In the genomic region with DNA sequence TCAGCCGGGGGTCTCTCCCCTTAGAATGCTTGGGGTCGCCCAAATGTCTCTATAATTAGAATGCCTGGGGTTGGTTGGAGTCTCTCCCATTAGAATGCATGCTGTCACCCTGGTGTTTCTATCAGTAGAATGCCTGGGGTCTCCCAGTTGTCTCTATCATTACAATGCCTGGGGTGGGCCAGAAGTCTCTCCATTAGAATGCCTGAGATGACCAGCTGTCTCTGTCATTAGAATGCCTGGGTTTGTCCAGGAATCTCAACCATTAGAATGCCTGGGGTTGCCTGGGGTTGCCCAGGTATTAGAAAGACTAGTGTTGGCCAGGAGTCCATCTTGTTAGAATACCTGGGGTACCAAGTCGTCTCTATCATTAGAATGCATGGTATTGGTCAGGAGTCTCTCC, we compare ENCODE assay signal across 18 cellular contexts. TPM values are rescaled to one million over a fixed set of nuclear protein-coding genes. Genes with fewer than 3 reads are reported as not detected.
DNase-seq lines count a peak whose midpoint lies in the region; ATAC-seq and TF ChIP-seq lines count a peak whose summit lies in the region.
"Had no signal": no experiment of that assay in that cellular context is flagged by ENCODE, and none has a peak within 500 bp of the region (broad histone marks: within the 10 kb centered on the region; RNA-seq: fewer than 3 reads in every experiment).

No MANE protein-coding gene starts in this region.

- peaks cover 31 to 60% of the 10 kb centered on the region in 2 donors for H3K27me3 Mint-ChIP-seq in CD8-positive, alpha-beta memory T cell

- intact Hi-C loops in sciatic nerve (cut with DNase I) (no loop called here), spleen (cut with DNase I; ENCODE audit: low total_unique reads) (no loop called here)

- H3K9ac ChIP-seq in MM.1S (ENCODE audit: low read length) = no peak overlapping the region
- H3K9ac ChIP-seq: BLaER1 had no signal

- H3K9me3 ChIP-seq in MM.1S (replicated peaks; ENCODE audit: insufficient read depth, low read length) (no peaks in the 10 kb centered on the region), spleen (peaks cover 0 to 45% (median 21%) of the 10 kb centered on the region in 8 donors)
- H3K9me3 ChIP-seq in CD8-positive, alpha-beta memory T cell (ENCODE audit: low read length) = no peaks in the 10 kb centered on the region

- H3K27me3 ChIP-seq in MM.1S (replicated peaks; ENCODE audit: insufficient read depth, low read length) (no peaks in the 10 kb centered on the region), spleen (replicated peaks in 1 of 7) (peaks cover 0 to 58% (median 0%) of the 10 kb centered on the region in 7 donors)
- peaks cover 3% of the 10 kb centered on the region for H3K27me3 ChIP-seq in CD8-positive, alpha-beta memory T cell (ENCODE audit: insufficient read depth, low read length, poor library complexity, severe bottlenecking)
- H3K27me3 ChIP-seq: BLaER1 had no signal

- H3K9me2 ChIP-seq in MM.1S (replicated peaks; ENCODE audit: insufficient read depth, low read length) = no peaks in the 10 kb centered on the region

- peaks cover 30% of the 10 kb centered on the region for H3F3A ChIP-seq in MM.1S (ENCODE audit: insufficient read depth, low read length)

- H3K79me2 ChIP-seq in MM.1S (ENCODE audit: low read length) = no peaks in the 10 kb centered on the region

- CTCF ChIA-PET in CD8-positive, alpha-beta memory T cell (lab: Charles Lee) = no interaction called here

- H3K4me1 ChIP-seq in MM.1S (ENCODE audit: low read length) (peaks cover 76% of the 10 kb centered on the region), spleen (no peaks in the 10 kb centered on the region)
- no peaks in the 10 kb centered on the region for H3K4me1 ChIP-seq in CD8-positive, alpha-beta memory T cell (ENCODE audit: insufficient read depth, low read length)
- H3K4me1 ChIP-seq: BLaER1 had no signal

- POLR2A ChIA-PET in CD8-positive, alpha-beta memory T cell (lab: Charles Lee) = no interaction called here

- DNase-seq in MM.1S (no peak), myocyte (ENCODE audit: low read depth) (peak; percentile 69), sciatic nerve (ENCODE audit: low spot score) (peak; percentile 2), spleen (no peak)
- no peak for DNase-seq in CD8-positive, alpha-beta memory T cell
- DNase-seq: Calu3; CD4-positive, alpha-beta T cell; COR-L47; DMS53; DMS79 treated with DMSO at 0.1 percent for 48 hours; GF-D8; H9 had no signal

- no peak overlapping the region for H3K4me3 Mint-ChIP-seq in CD8-positive, alpha-beta memory T cell
- H3K4me3 Mint-ChIP-seq: B cell; CD4-positive, alpha-beta T cell; GM23338; H9 had no signal

- no peaks in the 10 kb centered on the region for H3K4me1 Mint-ChIP-seq in CD8-positive, alpha-beta memory T cell
- H3K4me1 Mint-ChIP-seq: B cell, GM23338 had no signal

- H3K4me3 ChIP-seq in MM.1S (ENCODE audit: low read length) = no peak overlapping the region
- no peak overlapping the region for H3K4me3 ChIP-seq in spleen
- H3K4me3 ChIP-seq in CD8-positive, alpha-beta memory T cell (ENCODE audit: low read length) = no peak overlapping the region
- H3K4me3 ChIP-seq: BLaER1, GM23338 had no signal

- H3K36me3 ChIP-seq in MM.1S (replicated peaks; ENCODE audit: insufficient read depth, low read length) (no peaks in the 10 kb centered on the region), spleen (no peaks in the 10 kb centered on the region)
- H3K36me3 ChIP-seq in CD8-positive, alpha-beta memory T cell (ENCODE audit: insufficient read depth, low read length) = no peaks in the 10 kb centered on the region
- H3K36me3 ChIP-seq: BLaER1 had no signal

- H3K4me2 ChIP-seq in MM.1S (ENCODE audit: low read depth, low read length) = peak overlapping the region; percentile 12; the same call in 1 of the 2 replicates
- H3K4me2 ChIP-seq: BLaER1, GM23338 had no signal

- no peak for TF ChIP-seq POLR2A in spleen (IDR thresholded peaks at IDR 0.05)

- H3K27ac Mint-ChIP-seq in CD8-positive, alpha-beta memory T cell = no peak overlapping the region
- H3K27ac Mint-ChIP-seq: B cell; CD4-positive, alpha-beta T cell; GM23338; H9 had no signal

- TF ChIP-seq CTCF in MM.1S (IDR thresholded peaks at IDR 0.05; ENCODE audit: low read length) (no peak), spleen (IDR thresholded peaks at IDR 0.05 in 8 of 11, conservative IDR thresholded peaks at IDR 0.05 in 3 of 11) (no peak)

- WGBS in spleen, 5 donors = 51 to 80% (median 60%) methylated on average over 2 to 3 of the region's 3 CpGs

- peaks cover 0 to 21% (median 16%) of the 10 kb centered on the region in 5 donors for H3K9me3 Mint-ChIP-seq in CD8-positive, alpha-beta memory T cell

- H3K36me3 Mint-ChIP-seq in CD8-positive, alpha-beta memory T cell = peaks cover 0 to 13% (median 0%) of the 10 kb centered on the region in 3 donors

- no peaks in the 10 kb centered on the region for H4K20me1 ChIP-seq in MM.1S (ENCODE audit: insufficient read depth, low read length)
- H4K20me1 ChIP-seq: BLaER1 had no signal

- no peak overlapping the region for H3K27ac ChIP-seq in MM.1S (ENCODE audit: low read length)
- H3K27ac ChIP-seq in spleen = no peak overlapping the region
- H3K27ac ChIP-seq in CD8-positive, alpha-beta memory T cell (ENCODE audit: low read depth, low read length) = no peak overlapping the region
- H3K27ac ChIP-seq: BLaER1, C4-2B had no signal

- no peak overlapping the region for H2AFZ ChIP-seq in MM.1S (ENCODE audit: low read length)
- H2AFZ ChIP-seq: GM23338 had no signal

- ATAC-seq in sciatic nerve (no peak), GM21825 (IDR thresholded peaks at IDR 0.05; ENCODE audit: unreplicated experiment) (no peak)
- ATAC-seq: GM23338, HCT116 had no signal

RNA-seq across cellular contexts. Expression of a gene that starts 51.6 kb away (rescaled TPM):
- 99.2 and 134 TPM in 2 replicates for total RNA-seq in myocyte
- 336 TPM for polyA plus RNA-seq in myocyte (2012)
- 96.3 TPM for total RNA-seq in sciatic nerve
- total RNA-seq in spleen = 100 to 1,000 TPM in 2 of 7 donors, 10 to 100 TPM in 5; 38.9 to 118 (median 83.8) TPM
- 10 to 100 TPM; 21.4 to 44.9 (median 30.7) TPM for polyA plus RNA-seq in spleen
- total RNA-seq in CD8-positive, alpha-beta memory T cell = 100 to 1,000 TPM; 128 to 129 TPM
- 56.7 TPM for polyA plus RNA-seq in CD8-positive, alpha-beta memory T cell

Comparison
In these comparisons a context has a peak if more than half of its experiments do, and no peak if none do; other contexts are left out.
1. DNase-seq: peak in myocyte (single experiment) and sciatic nerve (single experiment); none in MM.1S (single experiment), spleen (single experiment) and CD8-positive, alpha-beta memory T cell (0 of 5).